In genomic region chr4:7094931-7095330, GRCh38 we compare ENCODE assay signal across 20 cellular contexts.
"Had no signal": no experiment of that assay in that cellular context is flagged by ENCODE, and none has a peak within 500 bp of the region (broad histone marks: within the 10 kb centered on the region; RNA-seq: fewer than 3 reads in every experiment).

No MANE protein-coding gene starts in this region.

- ATAC-seq: activated CD4-positive, alpha-beta T cell treated with anti-CD3 and anti-CD28 coated beads for 36 hours; activated CD8-positive, alpha-beta memory T cell treated with anti-CD3 and anti-CD28 coated beads, Interleukin-2, amount 10 ng/mL, durations not matched to agents 7 days and 5 days; activated CD8-positive, alpha-beta T cell treated with anti-CD3 and anti-CD28 coated beads, Interleukin-2, amount 10 ng/mL, durations not matched to agents 7 days and 5 days; activated naive CD4-positive, alpha-beta T cell treated with anti-CD3 and anti-CD28 coated beads, Interleukin-2, amount 50 U/mL, for 72 hours; body of pancreas; left colon; naive thymus-derived CD8-positive, alpha-beta T cell had no signal

- H3K4me3 ChIP-seq: body of pancreas, right atrium auricular region, uterus had no signal

- H3K9ac ChIP-seq: parathyroid adenoma had no signal

- H3K9me3 ChIP-seq: body of pancreas, right atrium auricular region, uterus had no signal

- H3K27me3 ChIP-seq: body of pancreas, right atrium auricular region, uterus had no signal

- H3K27ac ChIP-seq: body of pancreas, parathyroid adenoma, right atrium auricular region, uterus had no signal

- H3K4me1 ChIP-seq: parathyroid adenoma had no signal

- H3K79me2 ChIP-seq: parathyroid adenoma had no signal

- H2AFZ ChIP-seq: parathyroid adenoma had no signal

- DNase-seq: activated CD4-positive, alpha-beta T cell treated with anti-CD3 and anti-CD28 coated beads for 36 hours; activated CD4-positive, CD25-positive, alpha-beta regulatory T cell; activated CD8-positive, alpha-beta memory T cell treated with anti-CD3 and anti-CD28 coated beads, Interleukin-2, amount 10 ng/mL, durations not matched to agents 7 days and 5 days; activated CD8-positive, alpha-beta T cell treated with anti-CD3 and anti-CD28 coated beads, Interleukin-2, amount 10 ng/mL, durations not matched to agents 7 days and 5 days; activated naive CD4-positive, alpha-beta T cell; activated T-cell treated with anti-CD3 and anti-CD28 coated beads, Interleukin-2, amount 50 U/mL, for 48 hours; body of pancreas; effector CD8-positive, alpha-beta T cell; hippocampal formation; kidney; left colon; naive thymus-derived CD8-positive, alpha-beta T cell; stimulated activated CD4-positive, alpha-beta T cell treated with anti-CD3 and anti-CD28 coated beads, Interleukin-2, amount 100 ng/mL, for 48 hours; stimulated activated naive CD4-positive, alpha-beta T cell treated with Interleukin-2 at 50 U/mL for 16 hours; T-helper 1 cell; trophoblast cell had no signal

- H3K36me3 ChIP-seq: right atrium auricular region, uterus had no signal
